ENCODE assay signal across 10 cellular contexts in the genomic region with DNA sequence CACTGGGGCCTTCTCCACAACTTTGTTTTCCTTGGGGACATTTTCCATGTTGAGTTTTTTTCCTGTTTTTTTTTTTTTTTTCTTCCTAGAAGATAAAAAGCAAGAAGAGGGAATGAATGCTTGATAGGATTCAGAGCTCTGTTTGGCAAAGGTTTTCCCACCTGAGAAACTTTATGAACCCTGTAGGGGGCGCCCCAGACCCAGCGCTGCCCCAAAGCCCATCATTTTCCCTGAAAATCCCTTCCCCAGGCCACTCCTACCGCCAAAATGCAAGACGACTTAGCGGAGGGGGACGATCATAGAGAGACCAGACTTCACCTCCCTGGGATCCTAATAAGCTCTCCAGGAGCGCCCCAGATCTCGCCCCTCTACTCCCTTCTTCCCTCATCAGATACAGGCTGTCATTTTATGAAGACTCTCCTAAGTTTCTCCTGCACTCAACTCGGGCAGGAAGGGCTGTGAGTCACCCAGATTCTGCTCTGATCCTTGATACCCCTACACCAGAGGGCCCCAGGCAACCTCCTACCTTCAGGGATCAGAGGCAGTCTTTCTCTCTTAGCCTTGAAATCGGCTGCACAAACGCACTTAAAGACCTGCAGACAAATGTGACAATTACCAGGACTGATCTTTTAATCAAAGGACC. TPM values are rescaled to one million over a fixed set of nuclear protein-coding genes. Genes with fewer than 3 reads are reported as not detected.
DNase-seq lines count a peak whose midpoint lies in the region; ATAC-seq and TF ChIP-seq lines count a peak whose summit lies in the region.
"Had no signal": no experiment of that assay in that cellular context is flagged by ENCODE, and none has a peak within 500 bp of the region (broad histone marks: within the 10 kb centered on the region; RNA-seq: fewer than 3 reads in every experiment).

No MANE protein-coding gene starts in this region.

- H3K9me3 Mint-ChIP-seq in CD4-positive, alpha-beta memory T cell, result peaks cover 0 to 2% (median 0%) of the 10 kb centered on the region in 8 donors
- H3K9me3 Mint-ChIP-seq in memory B cell, result no peaks in the 10 kb centered on the region

- H3K27me3 Mint-ChIP-seq in CD4-positive, alpha-beta memory T cell, result no peaks in the 10 kb centered on the region
- H3K27me3 Mint-ChIP-seq in memory B cell, result peaks cover 2% of the 10 kb centered on the region

- no peak overlapping the region for H2BK15ac ChIP-seq in mesenchymal stem cell (ENCODE audit: low read depth, poor library complexity, severe bottlenecking)

- H3K79me1 ChIP-seq in mesenchymal stem cell (replicated peaks; ENCODE audit: low read length, poor library complexity, severe bottlenecking), result no peaks in the 10 kb centered on the region

- no peak overlapping the region for H2AK5ac ChIP-seq in mesenchymal stem cell (ENCODE audit: low read length, severe bottlenecking)

- peak overlapping the region; percentile 96 to 100 (median 98) for H3K4me3 Mint-ChIP-seq in CD4-positive, alpha-beta memory T cell
- peak overlapping the region; percentile 93 for H3K4me3 Mint-ChIP-seq in memory B cell

- H4K8ac ChIP-seq in mesenchymal stem cell (ENCODE audit: low read length), result no peak overlapping the region

- H3K36me3 ChIP-seq in CD4-positive, alpha-beta memory T cell (ENCODE audit: insufficient read depth, low read length), result no peaks in the 10 kb centered on the region
- H3K36me3 ChIP-seq in mesenchymal stem cell (ENCODE audit: control insufficient read depth in 1 of 2, insufficient read depth in 2 of 2, low read depth in 1 of 2, low read length in 2 of 2), result no peaks in the 10 kb centered on the region
- H3K36me3 ChIP-seq in gastrocnemius medialis, result no peaks in the 10 kb centered on the region

- TF ChIP-seq POLR2A in gastrocnemius medialis (IDR thresholded peaks at IDR 0.05), result no peak

- peak; percentile 7 for ATAC-seq in HG03159 (IDR thresholded peaks at IDR 0.05; ENCODE audit: unreplicated experiment)
- no peak for ATAC-seq in memory B cell (ENCODE audit: low read depth)
- no peak for ATAC-seq in gastrocnemius medialis
- ATAC-seq in GM21447 (IDR thresholded peaks at IDR 0.05; ENCODE audit: unreplicated experiment), result no peak

- in situ Hi-C loops in gastrocnemius medialis (cut with MboI; ENCODE audit: low sequenced_read_pairs in 4 of 4), result no loop called here

- peak in 3 of 5 donors; percentile 2 to 10 (median 6) for DNase-seq in CD4-positive, alpha-beta memory T cell
- DNase-seq in activated T-cell treated with anti-CD3 and anti-CD28 coated beads, Interleukin-2, amount 50 U/mL, for 48 hours, result peak; percentile 25 to 26
- DNase-seq in memory B cell (ENCODE audit: low spot score in 2 of 2) (no peak), mesenchymal stem cell (no peak), gastrocnemius medialis (no peak), 8988T (no peak)

- H3K23ac ChIP-seq in mesenchymal stem cell (ENCODE audit: low read length in 2 of 2), result no peak overlapping the region

- H3K4me1 ChIP-seq in CD4-positive, alpha-beta memory T cell (ENCODE audit: insufficient read depth, low read length), result peaks cover 8% of the 10 kb centered on the region
- H3K4me1 ChIP-seq in mesenchymal stem cell (ENCODE audit: control insufficient read depth, insufficient read depth, low read depth, low read length) (no peaks in the 10 kb centered on the region), gastrocnemius medialis (no peaks in the 10 kb centered on the region)

- peak in 1 of 5 experiments; percentile 9 for TF ChIP-seq CTCF in gastrocnemius medialis (IDR thresholded peaks at IDR 0.05 in 4 of 5, conservative IDR thresholded peaks at IDR 0.05 in 1 of 5)

- H3K27ac Mint-ChIP-seq in CD4-positive, alpha-beta memory T cell, result peak overlapping the region; percentile 98 to 100 (median 99)
- H3K27ac Mint-ChIP-seq in memory B cell, result peak overlapping the region; percentile 86

- H3K14ac ChIP-seq in mesenchymal stem cell (ENCODE audit: low read length in 2 of 2), result no peak overlapping the region

- 54% methylated on average over 9 of the region's 11 CpGs for WGBS in mesenchymal stem cell

- H3K4me2 ChIP-seq in mesenchymal stem cell (ENCODE audit: low read length, poor library complexity, severe bottlenecking), result no peak overlapping the region

- H2BK12ac ChIP-seq in mesenchymal stem cell (ENCODE audit: low read length in 2 of 2), result no peak overlapping the region

- peak overlapping the region in 1 of 2 donors; percentile 74 for H3K4me3 ChIP-seq in CD4-positive, alpha-beta memory T cell (ENCODE audit: low read length in 2 of 2)
- H3K4me3 ChIP-seq in mesenchymal stem cell (ENCODE audit: insufficient read depth in 1 of 2, low read depth in 1 of 2, low read length in 2 of 2), result no peak overlapping the region
- H3K4me3 ChIP-seq in gastrocnemius medialis, result no peak overlapping the region

- no peak overlapping the region for H3K18ac ChIP-seq in mesenchymal stem cell (ENCODE audit: low read depth in 1 of 2, low read length in 2 of 2)

- no peaks in the 10 kb centered on the region for H3K27me3 ChIP-seq in CD4-positive, alpha-beta memory T cell (ENCODE audit: insufficient read depth, low read length)
- H3K27me3 ChIP-seq in mesenchymal stem cell (ENCODE audit: control insufficient read depth in 1 of 2, insufficient read depth in 1 of 2, low read length in 2 of 2), result peaks cover 0 to 19% of the 10 kb centered on the region in 2 experiments
- peaks cover 0 to 5% (median 0%) of the 10 kb centered on the region in 3 donors for H3K27me3 ChIP-seq in gastrocnemius medialis

- peaks cover 0 to 14% (median 10%) of the 10 kb centered on the region in 4 donors for H3K4me1 Mint-ChIP-seq in CD4-positive, alpha-beta memory T cell
- peaks cover 10% of the 10 kb centered on the region for H3K4me1 Mint-ChIP-seq in memory B cell

- H3K9me3 ChIP-seq in CD4-positive, alpha-beta memory T cell (ENCODE audit: control insufficient read depth in 1 of 2, low read length in 2 of 2), result no peaks in the 10 kb centered on the region
- H3K9me3 ChIP-seq in mesenchymal stem cell (ENCODE audit: control insufficient read depth, low read length) (peaks cover 3% of the 10 kb centered on the region), gastrocnemius medialis (no peaks in the 10 kb centered on the region)

- POLR2A ChIA-PET in CD4-positive, alpha-beta memory T cell (lab: Charles Lee; ENCODE audit: partially characterized antibody), result interaction anchor here (0.6 to 1.9 kb wide), 2 partner anchors 222 to 1518 kb away, joined by 3 to 12 read pairs; a partner anchor contains a TSS

- H3K27ac ChIP-seq in CD4-positive, alpha-beta memory T cell (ENCODE audit: low read depth, low read length), result peak overlapping the region; percentile 77
- H3K27ac ChIP-seq in mesenchymal stem cell (ENCODE audit: low read length, poor library complexity, severe bottlenecking) (no peak overlapping the region), gastrocnemius medialis (no peak overlapping the region)

- no peak overlapping the region for H2BK120ac ChIP-seq in mesenchymal stem cell (ENCODE audit: low read depth, low read length)

- CTCF ChIA-PET in CD4-positive, alpha-beta memory T cell (lab: Charles Lee; ENCODE audit: partially characterized antibody), result interaction anchor here (0.7 to 2.0 kb wide), 7 partner anchors 10 to 739 kb away, joined by 3 to 5 read pairs (median 4); no protein-coding TSS in a partner anchor

- intact Hi-C loops in CD4-positive, alpha-beta memory T cell (cut with micrococcal nuclease), result loop anchor here (2.0 kb wide), 2 partner anchors 224 to 740 kb away; no protein-coding TSS in a partner anchor
- intact Hi-C loops in gastrocnemius medialis (cut with DNase I; ENCODE audit: low total_unique reads), result no loop called here

- no peak overlapping the region for H3K4ac ChIP-seq in mesenchymal stem cell (ENCODE audit: low read depth in 1 of 2, low read length in 2 of 2)

- H4K91ac ChIP-seq in mesenchymal stem cell (ENCODE audit: low read length), result no peak overlapping the region

- no peak overlapping the region for H3K9ac ChIP-seq in mesenchymal stem cell (ENCODE audit: low read length)

- no peak overlapping the region for H2AFZ ChIP-seq in mesenchymal stem cell (ENCODE audit: low read depth, low read length)

- H2BK5ac ChIP-seq in mesenchymal stem cell (ENCODE audit: low read depth, low read length, poor library complexity, severe bottlenecking), result no peak overlapping the region

- H3K36me3 Mint-ChIP-seq in CD4-positive, alpha-beta memory T cell, result peaks cover 0 to 8% of the 10 kb centered on the region in 2 donors
- H3K36me3 Mint-ChIP-seq in memory B cell, result peaks cover 2% of the 10 kb centered on the region

RNA-seq across cellular contexts. Expression of a gene that starts 1.4 kb away (rescaled TPM):
- 1 to 10 TPM; 5.9 to 7.4 TPM for total RNA-seq in CD4-positive, alpha-beta memory T cell
- 10 to 100 TPM in 1 of 2 donors, 1 to 10 TPM in 1; 7.5 to 12.0 TPM for polyA plus RNA-seq in CD4-positive, alpha-beta memory T cell
- polyA plus RNA-seq in mesenchymal stem cell (2013, experiment 1 of 2), result not detected
- not detected for polyA plus RNA-seq in mesenchymal stem cell (2013, experiment 2 of 2)
- total RNA-seq in gastrocnemius medialis, result under 1 TPM in 1 of 4 donors, not detected in 3; 0.46 TPM
- total RNA-seq: fibroblast of lung had no signal

RNA-seq across cellular contexts. Expression of a gene that starts 12.1 kb away (rescaled TPM):
- not detected for total RNA-seq in CD4-positive, alpha-beta memory T cell
- polyA plus RNA-seq in CD4-positive, alpha-beta memory T cell, result not detected
- not detected for polyA plus RNA-seq in mesenchymal stem cell (2013, experiment 1 of 2)
- polyA plus RNA-seq in mesenchymal stem cell (2013, experiment 2 of 2), result not detected
- not detected for total RNA-seq in gastrocnemius medialis
- total RNA-seq: fibroblast of lung; T-helper 2 cell treated with Interferon-gamma antibody and Interleukin-4, amounts not matched to agents 100 ng/mL and 5 ng/mL, for 36 hours had no signal
- polyA plus RNA-seq: fibroblast of lung had no signal

RNA-seq across cellular contexts. Expression of a gene that starts 28.9 kb away (rescaled TPM):
- total RNA-seq in CD4-positive, alpha-beta memory T cell, result 1 to 10 TPM; 1.9 to 2.1 TPM
- polyA plus RNA-seq in CD4-positive, alpha-beta memory T cell, result under 1 TPM; 0.29 to 0.67 TPM
- not detected for polyA plus RNA-seq in mesenchymal stem cell (2013, experiment 1 of 2)
- polyA plus RNA-seq in mesenchymal stem cell (2013, experiment 2 of 2), result not detected
- total RNA-seq in gastrocnemius medialis, result not detected
- total RNA-seq: T-helper 2 cell treated with Interferon-gamma antibody and Interleukin-4, amounts not matched to agents 100 ng/mL and 5 ng/mL, for 36 hours had no signal
- polyA plus RNA-seq: fibroblast of lung had no signal

Comparison
In these comparisons a context has a peak if more than half of its experiments do, and no peak if none do; other contexts are left out.
1. DNase-seq: peak in CD4-positive, alpha-beta memory T cell (3 of 5) and activated T-cell treated with anti-CD3 and anti-CD28 coated beads, Interleukin-2, amount 50 U/mL, for 48 hours (2 of 2); none in memory B cell (0 of 2), mesenchymal stem cell (single experiment), gastrocnemius medialis (0 of 2) and 8988T (single experiment).
2. RNA of a gene that starts 1.4 kb away (total RNA-seq): 5.9 to 7.4 TPM in CD4-positive, alpha-beta memory T cell; 0.46 TPM in gastrocnemius medialis; every median in the first group is over 4 times any median in the second.